Comparison of ENCODE assay signal across 8 cellular contexts in genomic region chr17:50783193-50783660, GRCh38. TPM values are rescaled to one million over a fixed set of nuclear protein-coding genes. Genes with fewer than 3 reads are reported as not detected.
DNase-seq lines count a peak whose midpoint lies in the region; ATAC-seq and TF ChIP-seq lines count a peak whose summit lies in the region.

No MANE protein-coding gene starts in this region.

- peak; percentile 98 for TF ChIP-seq CTCF in colonic mucosa (IDR thresholded peaks at IDR 0.05)
- peak; percentile 100 for TF ChIP-seq CTCF in liver (IDR thresholded peaks at IDR 0.05; ENCODE audit: low read depth, low read length, missing input control)

- intact Hi-C loops in colonic mucosa (cut with DNase I): loop anchor here (10.0 kb wide), 1 partner anchor 172 kb away; no protein-coding TSS in a partner anchor

- H3K4me1 ChIP-seq in colonic mucosa: no peaks in the 10 kb centered on the region
- peaks cover 3 to 11% (median 4%) of the 10 kb centered on the region in 4 donors for H3K4me1 ChIP-seq in liver (ENCODE audit: control insufficient read depth in 4 of 4, insufficient read depth in 4 of 4, low read length in 3 of 4)

- WGBS in liver: 25% methylated on average over 7 of the region's 7 CpGs

- no peaks in the 10 kb centered on the region for H3K27me3 ChIP-seq in colonic mucosa
- H3K27me3 ChIP-seq in liver (ENCODE audit: control insufficient read depth in 4 of 4, insufficient read depth in 4 of 4, low read length in 3 of 4): no peaks in the 10 kb centered on the region

- ATAC-seq in HG03442 (IDR thresholded peaks at IDR 0.05; ENCODE audit: unreplicated experiment): peak; percentile 59
- no peak for ATAC-seq in HG03045 (IDR thresholded peaks at IDR 0.05; ENCODE audit: unreplicated experiment)

- DNase-seq in DMS53 (lab: John Stamatoyannopoulos, UW) (peak; percentile 90), NCI-H748 treated with DMSO at 0.1 percent for 48 hours (lab: John Stamatoyannopoulos, UW) (peak; percentile 74), colonic mucosa (peak; percentile 91)
- DNase-seq in activated CD4-positive, alpha-beta T cell treated with anti-CD3 and anti-CD28 coated beads, Interleukin-2, amount 50 U/mL, for 1 hour: peak; percentile 75
- DNase-seq in stimulated activated CD4-positive, alpha-beta T cell treated with anti-CD3 and anti-CD28 coated beads, TNF-alpha, amount 100 ng/mL, for 1 hour (ENCODE audit: low read depth in 3 of 3, low spot score in 1 of 3): peak; percentile 32 to 72 (median 56)

- no peaks in the 10 kb centered on the region for H3K9me3 ChIP-seq in colonic mucosa
- H3K9me3 ChIP-seq in liver (ENCODE audit: control insufficient read depth in 4 of 4, low read length in 3 of 4): no peaks in the 10 kb centered on the region

- H3K4me3 ChIP-seq in colonic mucosa (no peak overlapping the region), liver (ENCODE audit: low read depth in 1 of 3, low read length in 3 of 3) (no peak overlapping the region)

- TF ChIP-seq RAD21 in liver (IDR thresholded peaks at IDR 0.05): peak; percentile 99

- H3K27ac ChIP-seq in colonic mucosa (no peak overlapping the region), liver (ENCODE audit: low read depth in 1 of 2, low read length in 2 of 2) (no peak overlapping the region)

- H3K9ac ChIP-seq in colonic mucosa (ENCODE audit: low read depth in 2 of 2, low read length in 2 of 2) (no peak overlapping the region), liver (ENCODE audit: low read depth in 1 of 2, low read length in 2 of 2) (no peak overlapping the region)

- H3K36me3 ChIP-seq in colonic mucosa (no peaks in the 10 kb centered on the region), liver (ENCODE audit: control insufficient read depth in 4 of 4, insufficient read depth in 3 of 4, low read depth in 1 of 4, low read length in 3 of 4) (no peaks in the 10 kb centered on the region)

TF ChIP-seq in liver, 16 proteins besides CTCF, POLR2A, EP300 and RAD21:
- TF ChIP-seq HNF4G (IDR thresholded peaks at IDR 0.05) (no peak), EGR1 (IDR thresholded peaks at IDR 0.05; ENCODE audit: low read depth in 2 of 2) (no peak), YY1 (IDR thresholded peaks at IDR 0.05) (peak; percentile 23), HNF4A (conservative IDR thresholded peaks at IDR 0.05) (no peak), RXRA (IDR thresholded peaks at IDR 0.05) (no peak)
- TF ChIP-seq, protein P1, sequence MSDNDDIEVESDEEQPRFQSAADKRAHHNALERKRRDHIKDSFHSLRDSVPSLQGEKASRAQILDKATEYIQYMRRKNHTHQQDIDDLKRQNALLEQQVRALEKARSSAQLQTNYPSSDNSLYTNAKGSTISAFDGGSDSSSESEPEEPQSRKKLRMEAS (IDR thresholded peaks at IDR 0.05): no peak

RNA-seq across cellular contexts. Expression of gene ANKRD40CL, which starts 15.9 kb away (rescaled TPM):
- total RNA-seq in colonic mucosa (10 to 100 TPM; 44.9 to 54.5 TPM), liver (not detected)
- polyA plus RNA-seq in liver: not detected

RNA-seq across cellular contexts. Expression of gene WFIKKN2, which starts 52.2 kb away (rescaled TPM):
- total RNA-seq in colonic mucosa: under 1 TPM; 0.10 to 0.13 TPM
- total RNA-seq in liver: under 1 TPM in 1 of 2 donors, not detected in 1; 0.19 TPM
- polyA plus RNA-seq in liver: under 1 TPM; 0.02 to 0.07 TPM

Comparison
In these comparisons a context has a peak if more than half of its experiments do, and no peak if none do; other contexts are left out.
1. RNA of gene ANKRD40CL, which starts 15.9 kb away (total RNA-seq): 44.9 to 54.5 TPM in colonic mucosa; not detected in liver; every median in the first group is over 10 times any median in the second.
2. Peak in every context shown above with its lines, with median percentiles within 50 percentile points of each other: DNase-seq.